13 cellular contexts compared by ENCODE assay signal in genomic region chr16:85129846-85130706, GRCh38. TPM values are rescaled to one million over a fixed set of nuclear protein-coding genes. Genes with fewer than 3 reads are reported as not detected.
DNase-seq lines count a peak whose midpoint lies in the region; ATAC-seq and TF ChIP-seq lines count a peak whose summit lies in the region.
"Had no signal": no experiment of that assay in that cellular context is flagged by ENCODE, and none has a peak within 500 bp of the region (broad histone marks: within the 10 kb centered on the region; RNA-seq: fewer than 3 reads in every experiment).

No MANE protein-coding gene starts in this region.

- H3K36me3 ChIP-seq in duodenal mucosa (ENCODE audit: control insufficient read depth in 1 of 2, insufficient read depth in 2 of 2, low read length in 2 of 2) (no peaks in the 10 kb centered on the region), testis (ENCODE audit: low read depth, missing control alignments) (no peaks in the 10 kb centered on the region)
- H3K36me3 ChIP-seq: pancreas had no signal

- 32 to 37% methylated on average over 15 of the region's 15 CpGs for WGBS in testis, 2 donors

- H3K27me3 ChIP-seq in duodenal mucosa (ENCODE audit: control insufficient read depth in 1 of 2, insufficient read depth in 2 of 2, low read length in 2 of 2) (no peaks in the 10 kb centered on the region), testis (no peaks in the 10 kb centered on the region)
- H3K27me3 ChIP-seq: pancreas had no signal

- H3K36me3 Mint-ChIP-seq in mesothelial cell of epicardium: no peaks in the 10 kb centered on the region

- H3K4me1 Mint-ChIP-seq in mesothelial cell of epicardium: peaks cover 32% of the 10 kb centered on the region

- intact Hi-C loops in testis (cut with DNase I; ENCODE audit: low total_unique reads): loop anchor here (10.0 kb wide), 1 partner anchor 75 kb away; no protein-coding TSS in a partner anchor

- H3K9me3 ChIP-seq in duodenal mucosa (ENCODE audit: control insufficient read depth in 1 of 2, low read length in 2 of 2): no peaks in the 10 kb centered on the region
- H3K9me3 ChIP-seq in testis: no peaks in the 10 kb centered on the region
- H3K9me3 ChIP-seq: pancreas had no signal

- H3K9ac ChIP-seq in duodenal mucosa (ENCODE audit: low read depth in 1 of 2, low read length in 2 of 2): no peak overlapping the region

- no peak overlapping the region for H3K4me3 ChIP-seq in duodenal mucosa (ENCODE audit: low read depth in 1 of 2, low read length in 2 of 2)
- no peak overlapping the region for H3K4me3 ChIP-seq in testis
- H3K4me3 ChIP-seq: pancreas had no signal

- no peak for TF ChIP-seq POLR2A in testis (IDR thresholded peaks at IDR 0.05)

- no peak overlapping the region for H3K4me3 Mint-ChIP-seq in mesothelial cell of epicardium
- H3K4me3 Mint-ChIP-seq: activated naive CD8-positive, alpha-beta T cell treated with anti-CD3 and anti-CD28 coated beads, Interleukin-2, amount 50 U/mL, for 24 hours had no signal

- H3K27ac Mint-ChIP-seq in mesothelial cell of epicardium: peak overlapping the region; percentile 87
- H3K27ac Mint-ChIP-seq: activated naive CD8-positive, alpha-beta T cell treated with anti-CD3 and anti-CD28 coated beads, Interleukin-2, amount 50 U/mL, for 24 hours had no signal

- TF ChIP-seq CTCF in mesothelial cell of epicardium (IDR thresholded peaks at IDR 0.05; ENCODE audit: unreplicated experiment) (no peak), testis (IDR thresholded peaks at IDR 0.05) (no peak)

- H3K27me3 Mint-ChIP-seq in mesothelial cell of epicardium (ENCODE audit: low read depth): no peaks in the 10 kb centered on the region
- H3K27me3 Mint-ChIP-seq: activated naive CD8-positive, alpha-beta T cell treated with anti-CD3 and anti-CD28 coated beads, Interleukin-2, amount 50 U/mL, for 24 hours had no signal

- H3K27ac ChIP-seq in duodenal mucosa (ENCODE audit: low read depth, low read length) (peak overlapping the region; percentile 62), testis (peak overlapping the region; percentile 37 to 70)

- H3K4me1 ChIP-seq in duodenal mucosa (ENCODE audit: control insufficient read depth in 1 of 2, insufficient read depth in 2 of 2, low read length in 2 of 2): peaks cover 11 to 13% of the 10 kb centered on the region in 2 donors
- peaks cover 36% of the 10 kb centered on the region for H3K4me1 ChIP-seq in testis

- peak; percentile 55 for DNase-seq in NCI-H1694 (lab: John Stamatoyannopoulos, UW)
- DNase-seq in mesothelial cell of epicardium (ENCODE audit: low spot score in 2 of 2, unreplicated experiment in 2 of 2): no peak
- DNase-seq in testis: no peak
- no peak for DNase-seq in DMS53 (lab: John Stamatoyannopoulos, UW)
- DNase-seq in effector CD8-positive, alpha-beta T cell (lab: John Stamatoyannopoulos, UW): no peak
- DNase-seq in activated CD4-positive, alpha-beta T cell treated with anti-CD3 and anti-CD28 coated beads, Interleukin-2, amount 50 U/mL, for 48 hours: no peak
- DNase-seq in stimulated activated naive CD8-positive, alpha-beta T cell treated with anti-CD3 and anti-CD28 coated beads, Interleukin-15, Interleukin-2, amounts not matched to agents 100 U/mL and 50 U/mL, for 24 hours: no peak
- DNase-seq: activated CD4-positive, alpha-beta T cell treated with anti-CD3 and anti-CD28 coated beads for 4 hours; activated naive CD8-positive, alpha-beta T cell treated with anti-CD3 and anti-CD28 coated beads, Interleukin-2, amount 50 U/mL, for 24 hours; Calu3; pancreas; SHP77 treated with DMSO at 0.1 percent for 48 hours had no signal

- ATAC-seq in stimulated activated naive CD8-positive, alpha-beta T cell treated with anti-CD3 and anti-CD28 coated beads, Interleukin-15, Interleukin-2, amounts not matched to agents 100 U/mL and 50 U/mL, for 24 hours: no peak
- ATAC-seq: activated naive CD8-positive, alpha-beta T cell treated with anti-CD3 and anti-CD28 coated beads, Interleukin-2, amount 50 U/mL, for 24 hours; pancreas had no signal

- no peaks in the 10 kb centered on the region for H3K9me3 Mint-ChIP-seq in mesothelial cell of epicardium
- H3K9me3 Mint-ChIP-seq: activated naive CD8-positive, alpha-beta T cell treated with anti-CD3 and anti-CD28 coated beads, Interleukin-2, amount 50 U/mL, for 24 hours had no signal

RNA-seq across cellular contexts. Expression of gene CIBAR2, which starts 17.8 kb away (rescaled TPM):
- total RNA-seq in mesothelial cell of epicardium (not detected in 3 replicates), testis (under 1 TPM in 1 of 2 donors, not detected in 1; 0.24 TPM)
- polyA plus RNA-seq in testis (ENCODE audit: insufficient read depth, low read depth, low replicate concordance): 1.6 TPM
- total RNA-seq: Calu3, pancreas had no signal
